12 cellular contexts compared by ENCODE assay signal in genomic region chr5:149002053-149002452, GRCh38.
DNase-seq lines count a peak whose midpoint lies in the region; ATAC-seq and TF ChIP-seq lines count a peak whose summit lies in the region.
"Had no signal": no experiment of that assay in that cellular context is flagged by ENCODE, and none has a peak within 500 bp of the region (broad histone marks: within the 10 kb centered on the region; RNA-seq: fewer than 3 reads in every experiment).

No MANE protein-coding gene starts in this region.

- H3K36me3 ChIP-seq in skeletal muscle satellite cell (ENCODE audit: insufficient read depth, low read length) = no peaks in the 10 kb centered on the region

- intact Hi-C loops in right cardiac atrium (cut with DNase I) = loop anchor here in 1 of 4 donors (5.0 kb wide), 1 partner anchor 260 kb away; no protein-coding TSS in a partner anchor

- peaks cover under 1% of the 10 kb centered on the region for H3K4me1 ChIP-seq in right cardiac atrium (ENCODE audit: control insufficient read depth, insufficient read depth, low read length)
- H3K4me1 ChIP-seq in skeletal muscle satellite cell (ENCODE audit: control insufficient read depth, insufficient read depth, low read length) = peaks cover 56% of the 10 kb centered on the region

- DNase-seq in HFF-Myc (ENCODE audit: extremely low read depth, low read depth) (peak; percentile 95), WTC11 (ENCODE audit: low spot score) (no peak), right cardiac atrium (no peak), NCI-H187 (lab: John Stamatoyannopoulos, UW) (no peak), amygdala (lab: John Stamatoyannopoulos, UW) (no peak)
- DNase-seq: activated CD4-positive, alpha-beta T cell treated with anti-CD3 and anti-CD28 coated beads for 36 hours; cortex of kidney; NCI-H2107; stimulated activated naive CD4-positive, alpha-beta T cell had no signal

- peak overlapping the region; percentile 11 for H3K27ac ChIP-seq in right cardiac atrium (ENCODE audit: low read length)

- TF ChIP-seq CTCF in HFF-Myc (IDR thresholded peaks at IDR 0.05; ENCODE audit: low read depth, low read length, missing control alignments) = no peak
- TF ChIP-seq CTCF in WTC11 (IDR thresholded peaks at IDR 0.05) = no peak

- ATAC-seq in WTC11 = peak; percentile 72
- peak; percentile 70 to 84 for ATAC-seq in right cardiac atrium
- no peak for ATAC-seq in GM19324 (IDR thresholded peaks at IDR 0.05; ENCODE audit: low FRiP score, unreplicated experiment)
- no peak for ATAC-seq in HG02840 (IDR thresholded peaks at IDR 0.05; ENCODE audit: low FRiP score, unreplicated experiment)
- ATAC-seq: activated CD4-positive, alpha-beta T cell treated with anti-CD3 and anti-CD28 coated beads for 36 hours had no signal

- H3K4me3 ChIP-seq in HFF-Myc (replicated peaks; ENCODE audit: low read depth, low read length) (no peak overlapping the region), right cardiac atrium (ENCODE audit: low read length) (no peak overlapping the region), skeletal muscle satellite cell (ENCODE audit: low read length) (peak overlapping the region; percentile 26)

- H3K27me3 Mint-ChIP-seq in WTC11 (ENCODE audit: low read depth) = no peaks in the 10 kb centered on the region; the same call in 1 of the 2 replicates

- H3K4me3 Mint-ChIP-seq in WTC11 = no peak overlapping the region
- H3K4me3 Mint-ChIP-seq: activated CD4-positive, alpha-beta T cell treated with anti-CD3 and anti-CD28 coated beads for 36 hours had no signal

- WGBS in right cardiac atrium = 35% methylated on average over 5 of the region's 5 CpGs

- no peaks in the 10 kb centered on the region for H3K27me3 ChIP-seq in right cardiac atrium (ENCODE audit: control insufficient read depth, insufficient read depth)
- H3K27me3 ChIP-seq in skeletal muscle satellite cell (ENCODE audit: control insufficient read depth, insufficient read depth, low read length) = no peaks in the 10 kb centered on the region

- POLR2A ChIA-PET in WTC11 (lab: Charles Lee) = no interaction called here

- H3K27ac Mint-ChIP-seq in WTC11 = peak overlapping the region; percentile 58; the same call in 1 of the 2 replicates
- H3K27ac Mint-ChIP-seq: activated CD4-positive, alpha-beta T cell treated with anti-CD3 and anti-CD28 coated beads for 36 hours had no signal

- no peaks in the 10 kb centered on the region for H3K36me3 Mint-ChIP-seq in WTC11

- peaks cover 8% of the 10 kb centered on the region for H3K4me1 Mint-ChIP-seq in WTC11
- H3K4me1 Mint-ChIP-seq: activated CD4-positive, alpha-beta T cell treated with anti-CD3 and anti-CD28 coated beads for 36 hours had no signal

- H3K9me3 Mint-ChIP-seq in WTC11 = no peaks in the 10 kb centered on the region

- H3K4me2 ChIP-seq in skeletal muscle satellite cell (ENCODE audit: low read length) = peak overlapping the region; percentile 63

- CTCF ChIA-PET in WTC11 (lab: Charles Lee) = interaction anchor here (0.9 to 2.3 kb wide), 5 partner anchors 88 to 267 kb away, joined by 3 to 16 read pairs (median 4); partner anchors contain the start of gene ADRB2

- no peaks in the 10 kb centered on the region for H3K9me3 ChIP-seq in right cardiac atrium (ENCODE audit: control insufficient read depth, low read length)
- H3K9me3 ChIP-seq in skeletal muscle satellite cell (replicated peaks; ENCODE audit: low read length) = no peaks in the 10 kb centered on the region

- H3K9ac ChIP-seq in skeletal muscle satellite cell (ENCODE audit: low read depth, low read length) = peak overlapping the region; percentile 62

TF ChIP-seq in WTC11, 78 proteins besides CTCF, POLR2A, EP300 and RAD21 (continues in another document):
- TF ChIP-seq RORB (CRISPR knock-in tag; IDR thresholded peaks at IDR 0.05) (no peak), TEAD1 (CRISPR knock-in tag; IDR thresholded peaks at IDR 0.05) (no peak), ATF6 (CRISPR knock-in tag; IDR thresholded peaks at IDR 0.05) (no peak), HMGA2 (CRISPR knock-in tag; IDR thresholded peaks at IDR 0.05) (no peak), E2F4 (CRISPR knock-in tag; IDR thresholded peaks at IDR 0.05; ENCODE audit: borderline replicate concordance, low read depth) (no peak), ZSCAN18 (CRISPR knock-in tag; IDR thresholded peaks at IDR 0.05) (no peak), ZNF263 (CRISPR knock-in tag; IDR thresholded peaks at IDR 0.05; ENCODE audit: low read depth) (no peak), PRDM15 (CRISPR knock-in tag; IDR thresholded peaks at IDR 0.05) (no peak), ZNF512 (CRISPR knock-in tag; IDR thresholded peaks at IDR 0.05; ENCODE audit: borderline replicate concordance) (no peak)

Comparison
In these comparisons a context has a peak if more than half of its experiments do, and no peak if none do; other contexts are left out.
1. ATAC-seq: peak in WTC11 (single experiment) and right cardiac atrium (2 of 2); none in GM19324 (single experiment) and HG02840 (single experiment).